In the genomic region with DNA sequence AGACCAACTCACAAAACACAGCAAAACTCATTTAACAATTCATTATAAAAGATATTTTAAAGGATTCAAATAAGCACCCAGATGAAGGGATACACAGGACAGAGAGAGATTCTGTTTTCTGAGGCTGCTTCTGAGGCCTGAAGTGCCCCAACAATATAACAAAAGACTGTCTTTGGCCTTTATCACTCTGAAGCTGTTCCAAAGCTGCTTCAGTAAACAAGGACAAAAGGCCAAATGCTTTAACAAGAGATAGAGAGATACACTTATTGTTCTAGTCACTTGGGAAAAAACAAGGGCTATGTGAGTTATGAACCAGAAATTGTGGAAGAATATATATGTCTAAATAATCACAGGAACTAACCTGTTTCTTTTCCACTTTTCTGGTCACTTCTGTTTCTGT, we compare ENCODE assay signal across 13 cellular contexts.
DNase-seq lines count a peak whose midpoint lies in the region; ATAC-seq and TF ChIP-seq lines count a peak whose summit lies in the region.
"Had no signal": no experiment of that assay in that cellular context is flagged by ENCODE, and none has a peak within 500 bp of the region (broad histone marks: within the 10 kb centered on the region; RNA-seq: fewer than 3 reads in every experiment).

No MANE protein-coding gene starts in this region.

- H3K9me3 ChIP-seq in heart right ventricle: peaks cover 0 to 20% (median 9%) of the 10 kb centered on the region in 11 donors
- peaks cover 0 to 2% of the 10 kb centered on the region in 2 donors for H3K9me3 ChIP-seq in neuronal stem cell (replicated peaks in 1 of 2; ENCODE audit: control insufficient read depth in 2 of 2, insufficient read depth in 1 of 2, low read depth in 1 of 2, low read length in 2 of 2)

- no peak overlapping the region for H3K4me3 Mint-ChIP-seq in activated CD8-positive, alpha-beta T cell treated with anti-CD3 and anti-CD28 coated beads, Interleukin-2, amount 10 ng/mL, durations not matched to agents 7 days and 5 days
- H3K4me3 Mint-ChIP-seq: CD4-positive, CD25-positive, alpha-beta regulatory T cell had no signal

- H2BK12ac ChIP-seq in neuronal stem cell (ENCODE audit: low read length): no peak overlapping the region

- intact Hi-C loops in heart right ventricle (cut with DNase I) (no loop called here), Right ventricle myocardium superior (cut with DNase I) (no loop called here)

- TF ChIP-seq CTCF in heart right ventricle (IDR thresholded peaks at IDR 0.05): no peak

- H3K27ac ChIP-seq in heart right ventricle (peak overlapping the region in 7 of 10 donors; percentile 1 to 65 (median 51)), neuronal stem cell (replicated peaks; ENCODE audit: low read length) (no peak overlapping the region)
- H3K27ac ChIP-seq: BLaER1 treated with 17β-estradiol and CSF1 and Interleukin-3, amounts not matched to agents 10 nM and 100 nM had no signal

- H2BK15ac ChIP-seq in neuronal stem cell (ENCODE audit: low read length): no peak overlapping the region

- no peak overlapping the region for H2BK120ac ChIP-seq in neuronal stem cell (ENCODE audit: low read depth, low read length)

- H3K14ac ChIP-seq in neuronal stem cell (ENCODE audit: low read length): no peak overlapping the region

- H3K36me3 ChIP-seq in heart right ventricle (no peaks in the 10 kb centered on the region), neuronal stem cell (replicated peaks in 1 of 2; ENCODE audit: control insufficient read depth in 2 of 2, insufficient read depth in 2 of 2, low read length in 2 of 2) (no peaks in the 10 kb centered on the region)
- H3K36me3 ChIP-seq: BLaER1 treated with 17β-estradiol and CSF1 and Interleukin-3, amounts not matched to agents 10 nM and 100 nM had no signal

- H3K4me3 ChIP-seq in heart right ventricle (no peak overlapping the region), neuronal stem cell (ENCODE audit: low read length in 2 of 2) (no peak overlapping the region)
- H3K4me3 ChIP-seq: BLaER1 treated with 17β-estradiol and CSF1 and Interleukin-3, amounts not matched to agents 10 nM and 100 nM had no signal

- H4K8ac ChIP-seq in neuronal stem cell (ENCODE audit: low read depth, low read length): no peak overlapping the region

- no peaks in the 10 kb centered on the region for H3K79me1 ChIP-seq in neuronal stem cell (ENCODE audit: low read depth, low read length)

- DNase-seq in heart right ventricle (no peak), Right ventricle myocardium superior (no peak), globus pallidus (ENCODE audit: low spot score) (peak; percentile 19), neuronal stem cell (ENCODE audit: low spot score) (peak; percentile 35), NOMO-1 treated with dmso at 0.1 percent for 144 hours (lab: John Stamatoyannopoulos, UW; ENCODE audit: unreplicated experiment) (no peak), foreskin melanocyte (no peak)
- DNase-seq in activated CD8-positive, alpha-beta T cell treated with anti-CD3 and anti-CD28 coated beads, Interleukin-2, amount 10 ng/mL, durations not matched to agents 7 days and 5 days: no peak
- DNase-seq: 8988T; ACHN; CD4-positive, CD25-positive, alpha-beta regulatory T cell; DMS53; GF-D8 had no signal

- H3K4me1 Mint-ChIP-seq in activated CD8-positive, alpha-beta T cell treated with anti-CD3 and anti-CD28 coated beads, Interleukin-2, amount 10 ng/mL, durations not matched to agents 7 days and 5 days (ENCODE audit: low read depth): no peaks in the 10 kb centered on the region
- H3K4me1 Mint-ChIP-seq: CD4-positive, CD25-positive, alpha-beta regulatory T cell had no signal

- H2AFZ ChIP-seq in neuronal stem cell (ENCODE audit: low read length): no peak overlapping the region

- no peak overlapping the region for H3K4me2 ChIP-seq in neuronal stem cell (ENCODE audit: insufficient read depth, low read length, poor library complexity, severe bottlenecking)
- H3K4me2 ChIP-seq: BLaER1 treated with 17β-estradiol and CSF1 and Interleukin-3, amounts not matched to agents 10 nM and 100 nM had no signal

- CTCF ChIA-PET in activated CD8-positive, alpha-beta T cell treated with anti-CD3 and anti-CD28 coated beads, Interleukin-2, amount 10 ng/mL, durations not matched to agents 7 days and 5 days (lab: Charles Lee): no interaction called here

- no peak overlapping the region for H3K27ac Mint-ChIP-seq in activated CD8-positive, alpha-beta T cell treated with anti-CD3 and anti-CD28 coated beads, Interleukin-2, amount 10 ng/mL, durations not matched to agents 7 days and 5 days
- H3K27ac Mint-ChIP-seq: CD4-positive, CD25-positive, alpha-beta regulatory T cell had no signal

- H3K4ac ChIP-seq in neuronal stem cell (ENCODE audit: low read length): no peak overlapping the region

- no peaks in the 10 kb centered on the region for H3K9me3 Mint-ChIP-seq in activated CD8-positive, alpha-beta T cell treated with anti-CD3 and anti-CD28 coated beads, Interleukin-2, amount 10 ng/mL, durations not matched to agents 7 days and 5 days (ENCODE audit: insufficient read depth)

- H3K4me1 ChIP-seq in heart right ventricle (peaks cover 0 to 28% (median 15%) of the 10 kb centered on the region in 9 donors), neuronal stem cell (ENCODE audit: control insufficient read depth in 2 of 2, insufficient read depth in 1 of 2, low read depth in 1 of 2, low read length in 2 of 2) (peaks cover 0 to 6% of the 10 kb centered on the region in 2 donors)
- H3K4me1 ChIP-seq: BLaER1 treated with 17β-estradiol and CSF1 and Interleukin-3, amounts not matched to agents 10 nM and 100 nM had no signal

- no peak overlapping the region for H2BK5ac ChIP-seq in neuronal stem cell (ENCODE audit: low read length)

- POLR2A ChIA-PET in activated CD8-positive, alpha-beta T cell treated with anti-CD3 and anti-CD28 coated beads, Interleukin-2, amount 10 ng/mL, durations not matched to agents 7 days and 5 days (lab: Charles Lee): no interaction called here

- no peaks in the 10 kb centered on the region for H3K36me3 Mint-ChIP-seq in activated CD8-positive, alpha-beta T cell treated with anti-CD3 and anti-CD28 coated beads, Interleukin-2, amount 10 ng/mL, durations not matched to agents 7 days and 5 days (ENCODE audit: low read depth)
- H3K36me3 Mint-ChIP-seq: CD4-positive, CD25-positive, alpha-beta regulatory T cell had no signal

- no peak overlapping the region for H3K9ac ChIP-seq in neuronal stem cell (ENCODE audit: low read depth, low read length, poor library complexity)
- H3K9ac ChIP-seq: BLaER1 treated with 17β-estradiol and CSF1 and Interleukin-3, amounts not matched to agents 10 nM and 100 nM had no signal

- no peak overlapping the region for H4K91ac ChIP-seq in neuronal stem cell (ENCODE audit: low read depth, low read length, poor library complexity)

- no peak overlapping the region for H2AK5ac ChIP-seq in neuronal stem cell (ENCODE audit: low read depth, low read length)

- no peak overlapping the region for H3K23ac ChIP-seq in neuronal stem cell (ENCODE audit: low read depth, low read length, poor library complexity)

- H3K27me3 ChIP-seq in heart right ventricle (no peaks in the 10 kb centered on the region), neuronal stem cell (ENCODE audit: control insufficient read depth in 3 of 3, insufficient read depth in 3 of 3, low read depth in 1 of 3, low read length in 3 of 3) (no peaks in the 10 kb centered on the region)
- H3K27me3 ChIP-seq: BLaER1 treated with 17β-estradiol and CSF1 and Interleukin-3, amounts not matched to agents 10 nM and 100 nM had no signal

- no peak overlapping the region for H3K18ac ChIP-seq in neuronal stem cell (ENCODE audit: low read length)

- ATAC-seq in heart right ventricle (no peak), Right ventricle myocardium superior (ENCODE audit: poor library complexity) (no peak)
- ATAC-seq in activated CD8-positive, alpha-beta T cell treated with anti-CD3 and anti-CD28 coated beads, Interleukin-2, amount 10 ng/mL, durations not matched to agents 7 days and 5 days: no peak

- peaks cover 3% of the 10 kb centered on the region for H3K27me3 Mint-ChIP-seq in activated CD8-positive, alpha-beta T cell treated with anti-CD3 and anti-CD28 coated beads, Interleukin-2, amount 10 ng/mL, durations not matched to agents 7 days and 5 days (ENCODE audit: low read depth)

Comparison
In these comparisons a context has a peak if more than half of its experiments do, and no peak if none do; other contexts are left out.
1. DNase-seq: peak in globus pallidus (single experiment) and neuronal stem cell (single experiment); none in heart right ventricle (0 of 2), Right ventricle myocardium superior (single experiment), NOMO-1 treated with dmso at 0.1 percent for 144 hours (single experiment), foreskin melanocyte (single experiment) and activated CD8-positive, alpha-beta T cell treated with anti-CD3 and anti-CD28 coated beads, Interleukin-2, amount 10 ng/mL, durations not matched to agents 7 days and 5 days (single experiment).